ENCODE assay signal across 8 cellular contexts in the genomic region with DNA sequence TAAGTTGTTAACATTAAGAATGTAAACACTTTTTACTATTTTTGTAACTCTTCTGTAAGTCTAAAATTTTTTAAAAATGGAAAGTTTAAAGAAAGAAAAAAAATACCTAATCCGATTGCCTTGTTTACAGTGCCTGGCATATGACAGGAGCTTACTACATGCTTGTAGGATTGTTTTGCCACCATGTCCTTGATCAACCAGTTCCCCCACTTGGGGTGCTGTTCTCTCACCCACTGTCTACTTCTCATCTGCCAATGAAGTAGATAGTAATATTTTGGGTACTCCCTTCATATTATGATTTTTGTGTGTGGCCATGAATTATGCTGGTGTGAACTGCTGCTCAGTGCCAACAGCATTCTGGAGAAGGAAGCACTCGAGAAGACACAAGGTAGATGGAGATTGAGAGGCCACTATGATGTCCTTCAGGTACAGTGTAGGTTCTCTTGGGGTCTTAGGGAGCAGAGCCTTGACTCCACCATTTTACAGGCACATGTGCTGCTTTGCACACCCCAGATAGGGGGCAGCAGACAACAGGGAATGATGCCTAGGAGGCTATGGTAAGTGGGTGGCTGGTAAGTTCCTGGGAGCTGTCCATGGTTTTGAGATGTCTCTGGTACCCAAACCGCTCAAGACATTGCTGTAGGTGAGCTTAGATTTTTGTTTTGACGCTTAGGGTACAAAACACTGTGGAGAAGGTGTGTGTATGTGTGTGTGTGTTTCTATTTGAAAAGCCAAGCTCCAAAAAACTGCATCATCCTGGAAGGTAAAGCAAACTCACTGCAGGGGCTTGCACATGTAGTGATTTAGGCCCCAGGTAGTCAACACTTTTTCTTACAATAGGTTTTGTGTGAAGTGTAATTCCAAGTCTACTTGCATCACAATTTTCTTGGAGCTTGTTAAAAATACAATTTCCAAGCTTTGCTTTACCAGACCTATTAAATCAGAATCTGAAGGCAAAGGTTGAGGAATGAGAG.
DNase-seq lines count a peak whose midpoint lies in the region; ATAC-seq and TF ChIP-seq lines count a peak whose summit lies in the region.

No MANE protein-coding gene starts in this region.

- intact Hi-C loops in activated CD8-positive, alpha-beta T cell treated with anti-CD3 and anti-CD28 coated beads for 36 hours (cut with micrococcal nuclease), result no loop called here

- POLR2A ChIA-PET in activated CD8-positive, alpha-beta T cell treated with anti-CD3 and anti-CD28 coated beads for 36 hours (lab: Charles Lee), result no interaction called here

- no peaks in the 10 kb centered on the region for H3K36me3 Mint-ChIP-seq in activated CD8-positive, alpha-beta T cell treated with anti-CD3 and anti-CD28 coated beads for 36 hours (ENCODE audit: low read depth)

- no peak overlapping the region for H3K27ac Mint-ChIP-seq in activated CD8-positive, alpha-beta T cell treated with anti-CD3 and anti-CD28 coated beads for 36 hours

- DNase-seq in CD1c-positive myeloid dendritic cell (ENCODE audit: extremely low spot score) (peak; percentile 18), GM13977 (ENCODE audit: low spot score) (peak; percentile 25), NCI-H2107 (lab: John Stamatoyannopoulos, UW) (peak; percentile 2), left kidney (ENCODE audit: low read depth, low spot score) (peak; percentile 97), T1000 (lab: John Stamatoyannopoulos, UW) (no peak)
- peak; percentile 54 for DNase-seq in activated CD8-positive, alpha-beta T cell treated with anti-CD3 and anti-CD28 coated beads for 36 hours
- no peak for DNase-seq in activated naive CD4-positive, alpha-beta T cell treated with Interleukin-2 at 50 U/mL for 16 hours

- CTCF ChIA-PET in activated CD8-positive, alpha-beta T cell treated with anti-CD3 and anti-CD28 coated beads for 36 hours (lab: Charles Lee), result interaction anchor here (0.8 to 1.6 kb wide), 3 partner anchors 10 to 736 kb away, joined by 3 to 4 read pairs (median 3); no protein-coding TSS in a partner anchor

- in situ Hi-C loops in GM13977 (cut with MboI; ENCODE audit: low pct_unique_long_range_greater_than_20kb, low sequenced_read_pairs, unreplicated experiment), result no loop called here

- H3K9me3 Mint-ChIP-seq in activated CD8-positive, alpha-beta T cell treated with anti-CD3 and anti-CD28 coated beads for 36 hours, result peaks cover 8% of the 10 kb centered on the region

- H3K4me3 Mint-ChIP-seq in activated CD8-positive, alpha-beta T cell treated with anti-CD3 and anti-CD28 coated beads for 36 hours, result no peak overlapping the region

- ATAC-seq in activated CD8-positive, alpha-beta T cell treated with anti-CD3 and anti-CD28 coated beads for 36 hours, result no peak
- no peak for ATAC-seq in GM21717 (IDR thresholded peaks at IDR 0.05; ENCODE audit: unreplicated experiment)

- TF ChIP-seq CTCF in GM13977 (IDR thresholded peaks at IDR 0.05; ENCODE audit: extremely low read depth, insufficient read depth, missing control alignments), result peak; percentile 58
- peak; percentile 26 for TF ChIP-seq CTCF in activated CD8-positive, alpha-beta T cell treated with anti-CD3 and anti-CD28 coated beads for 36 hours (IDR thresholded peaks at IDR 0.05)

- H3K4me1 Mint-ChIP-seq in activated CD8-positive, alpha-beta T cell treated with anti-CD3 and anti-CD28 coated beads for 36 hours (ENCODE audit: low read depth), result no peaks in the 10 kb centered on the region

- H3K27me3 Mint-ChIP-seq in activated CD8-positive, alpha-beta T cell treated with anti-CD3 and anti-CD28 coated beads for 36 hours, result no peaks in the 10 kb centered on the region

Comparison
In these comparisons a context has a peak if more than half of its experiments do, and no peak if none do; other contexts are left out.
1. DNase-seq: peak in CD1c-positive myeloid dendritic cell (single experiment), GM13977 (single experiment), NCI-H2107 (single experiment), activated CD8-positive, alpha-beta T cell treated with anti-CD3 and anti-CD28 coated beads for 36 hours (single experiment) and left kidney (single experiment); none in T1000 (single experiment) and activated naive CD4-positive, alpha-beta T cell treated with Interleukin-2 at 50 U/mL for 16 hours (single experiment).